In genomic region chr17:76683011-76683755, GRCh38 we compare ENCODE assay signal across 9 cellular contexts. TPM values are rescaled to one million over a fixed set of nuclear protein-coding genes. Genes with fewer than 3 reads are reported as not detected.
DNase-seq lines count a peak whose midpoint lies in the region; ATAC-seq and TF ChIP-seq lines count a peak whose summit lies in the region.
"Had no signal": no experiment of that assay in that cellular context is flagged by ENCODE, and none has a peak within 500 bp of the region (broad histone marks: within the 10 kb centered on the region; RNA-seq: fewer than 3 reads in every experiment).

No MANE protein-coding gene starts in this region.

- H3K27me3 Mint-ChIP-seq in endodermal cell (ENCODE audit: insufficient read depth) = no peaks in the 10 kb centered on the region
- H3K27me3 Mint-ChIP-seq in activated T-helper 2 cell treated with anti-CD3 and anti-CD28 coated beads, Interferon-gamma antibody, Interleukin-2, Interleukin-4, amounts not matched to agents 10 μg/mL and 5 μg/mL and 100 μg/mL, durations not matched to agents 14 hours and 24 hours and 36 hours (ENCODE audit: low read depth) = peaks cover 2% of the 10 kb centered on the region

- H3F3A ChIP-seq in smooth muscle cell (ENCODE audit: low read depth) = peaks cover 13% of the 10 kb centered on the region

- intact Hi-C loops in activated T-helper 2 cell treated with anti-CD3 and anti-CD28 coated beads, Interferon-gamma antibody, Interleukin-2, Interleukin-4, amounts not matched to agents 10 μg/mL and 5 μg/mL and 100 μg/mL, durations not matched to agents 14 hours and 24 hours and 36 hours (cut with micrococcal nuclease) = no loop called here
- intact Hi-C loops in lower lobe of right lung (cut with DNase I) = no loop called here

- H3K36me3 ChIP-seq in endodermal cell (ENCODE audit: control insufficient read depth, insufficient read depth, low read length) (peaks cover 15% of the 10 kb centered on the region), smooth muscle cell (ENCODE audit: low read depth) (no peaks in the 10 kb centered on the region), lower lobe of right lung (peaks cover 46% of the 10 kb centered on the region)

- H3K9me3 ChIP-seq in endodermal cell (ENCODE audit: control insufficient read depth, low read length) (no peaks in the 10 kb centered on the region), smooth muscle cell (replicated peaks; ENCODE audit: low read depth) (no peaks in the 10 kb centered on the region), lower lobe of right lung (no peaks in the 10 kb centered on the region)

- TF ChIP-seq CTCF in endodermal cell (conservative IDR thresholded peaks at IDR 0.05) (peak; percentile 56), smooth muscle cell (IDR thresholded peaks at IDR 0.05; ENCODE audit: borderline replicate concordance, insufficient read depth, poor library complexity, severe bottlenecking) (no peak), lower lobe of right lung (IDR thresholded peaks at IDR 0.05) (no peak)

- H3K9ac ChIP-seq in endodermal cell (ENCODE audit: extremely low read depth, low read length, poor library complexity, severe bottlenecking) (no peak overlapping the region), smooth muscle cell (ENCODE audit: low read depth) (no peak overlapping the region)

- H3K36me3 Mint-ChIP-seq in endodermal cell (ENCODE audit: low read depth) = peaks cover 12% of the 10 kb centered on the region
- H3K36me3 Mint-ChIP-seq in activated T-helper 2 cell treated with anti-CD3 and anti-CD28 coated beads, Interferon-gamma antibody, Interleukin-2, Interleukin-4, amounts not matched to agents 10 μg/mL and 5 μg/mL and 100 μg/mL, durations not matched to agents 14 hours and 24 hours and 36 hours (ENCODE audit: low read depth) = no peaks in the 10 kb centered on the region

- peaks cover 5% of the 10 kb centered on the region for H3K4me1 Mint-ChIP-seq in endodermal cell
- no peaks in the 10 kb centered on the region for H3K4me1 Mint-ChIP-seq in activated T-helper 2 cell treated with anti-CD3 and anti-CD28 coated beads, Interferon-gamma antibody, Interleukin-2, Interleukin-4, amounts not matched to agents 10 μg/mL and 5 μg/mL and 100 μg/mL, durations not matched to agents 14 hours and 24 hours and 36 hours (ENCODE audit: low read depth)

- H3K4me2 ChIP-seq in smooth muscle cell = peak overlapping the region; percentile 76

- DNase-seq in NCI-H524 (lab: John Stamatoyannopoulos, UW) (peak; percentile 52 to 86), endodermal cell (peak; percentile 85), smooth muscle cell (lab: John Stamatoyannopoulos, UW; ENCODE audit: unreplicated experiment) (no peak), lower lobe of right lung (no peak)
- DNase-seq in activated T-helper 2 cell treated with anti-CD3 and anti-CD28 coated beads, Interferon-gamma antibody, Interleukin-2, Interleukin-4, amounts not matched to agents 10 μg/mL and 5 μg/mL and 100 μg/mL, durations not matched to agents 14 hours and 24 hours and 36 hours (ENCODE audit: low spot score) = no peak
- DNase-seq: activated CD4-positive, alpha-beta T cell treated with anti-CD3 and anti-CD28 coated beads for 48 hours; foreskin keratinocyte; stimulated activated CD4-positive, alpha-beta T cell treated with anti-CD3 and anti-CD28 coated beads, Interleukin-4, amount 100 ng/mL, for 4 hours had no signal

- peaks cover 52% of the 10 kb centered on the region for H4K20me1 ChIP-seq in smooth muscle cell (ENCODE audit: low read depth)

- no peaks in the 10 kb centered on the region for H3K79me2 ChIP-seq in smooth muscle cell (ENCODE audit: low read depth)

- H3K4me1 ChIP-seq in endodermal cell (ENCODE audit: control insufficient read depth, insufficient read depth, low read length) (no peaks in the 10 kb centered on the region), smooth muscle cell (ENCODE audit: low read depth) (peaks cover 19% of the 10 kb centered on the region), lower lobe of right lung (peaks cover 29% of the 10 kb centered on the region)
- H3K4me1 ChIP-seq: foreskin keratinocyte had no signal

- 79 to 85% methylated on average over 11 to 18 of the region's 18 CpGs for WGBS in endodermal cell (ENCODE audit: insufficient coverage in 1 of 2, insufficient read length in 1 of 2), 2 experiments
- WGBS in smooth muscle cell (ENCODE audit: low lambda C conversion rate) = 78% methylated on average over 18 of the region's 18 CpGs

- ATAC-seq in lower lobe of right lung = no peak
- ATAC-seq: foreskin keratinocyte, Panc1 had no signal

- H3K27me3 ChIP-seq in endodermal cell (ENCODE audit: control insufficient read depth, insufficient read depth, low read length, poor library complexity, severe bottlenecking) (no peaks in the 10 kb centered on the region), smooth muscle cell (ENCODE audit: low read depth) (no peaks in the 10 kb centered on the region), lower lobe of right lung (ENCODE audit: low read depth) (no peaks in the 10 kb centered on the region)
- H3K27me3 ChIP-seq: foreskin keratinocyte had no signal

- H3K27ac ChIP-seq in endodermal cell (ENCODE audit: low read depth, low read length) = no peak overlapping the region
- no peak overlapping the region for H3K27ac ChIP-seq in smooth muscle cell (ENCODE audit: low read depth)
- no peak overlapping the region for H3K27ac ChIP-seq in lower lobe of right lung
- H3K27ac ChIP-seq: foreskin keratinocyte had no signal

- H3K4me3 ChIP-seq in endodermal cell (ENCODE audit: low read length) (no peak overlapping the region), smooth muscle cell (no peak overlapping the region), lower lobe of right lung (no peak overlapping the region)

- no peaks in the 10 kb centered on the region for H3K9me3 Mint-ChIP-seq in endodermal cell
- no peaks in the 10 kb centered on the region for H3K9me3 Mint-ChIP-seq in activated T-helper 2 cell treated with anti-CD3 and anti-CD28 coated beads, Interferon-gamma antibody, Interleukin-2, Interleukin-4, amounts not matched to agents 10 μg/mL and 5 μg/mL and 100 μg/mL, durations not matched to agents 14 hours and 24 hours and 36 hours

- H3K4me3 Mint-ChIP-seq in endodermal cell = no peak overlapping the region
- no peak overlapping the region for H3K4me3 Mint-ChIP-seq in activated T-helper 2 cell treated with anti-CD3 and anti-CD28 coated beads, Interferon-gamma antibody, Interleukin-2, Interleukin-4, amounts not matched to agents 10 μg/mL and 5 μg/mL and 100 μg/mL, durations not matched to agents 14 hours and 24 hours and 36 hours (ENCODE audit: low read depth)

- no peak overlapping the region for H3K27ac Mint-ChIP-seq in endodermal cell
- H3K27ac Mint-ChIP-seq in activated T-helper 2 cell treated with anti-CD3 and anti-CD28 coated beads, Interferon-gamma antibody, Interleukin-2, Interleukin-4, amounts not matched to agents 10 μg/mL and 5 μg/mL and 100 μg/mL, durations not matched to agents 14 hours and 24 hours and 36 hours = no peak overlapping the region

- H2AFZ ChIP-seq in smooth muscle cell (ENCODE audit: low read depth) = no peak overlapping the region

RNA-seq across cellular contexts. Expression of gene MXRA7, which starts 27.6 kb away (rescaled TPM):
- total RNA-seq in endodermal cell (10 to 100 TPM; 61.6 to 77.1 TPM), smooth muscle cell (131 and 134 TPM in 2 replicates), lower lobe of right lung (105 TPM)
- polyA plus RNA-seq in endodermal cell (2013, experiment 1 of 2) = 64.6 TPM
- polyA plus RNA-seq in endodermal cell (2013, experiment 2 of 2) = 58.4 TPM
- 157 and 158 TPM in 2 replicates for polyA plus RNA-seq in smooth muscle cell
- total RNA-seq in activated T-helper 2 cell treated with anti-CD3 and anti-CD28 coated beads, Interferon-gamma antibody, Interleukin-2, Interleukin-4, amounts not matched to agents 10 μg/mL and 5 μg/mL and 100 μg/mL, durations not matched to agents 14 hours and 24 hours and 36 hours = 6.6 and 8.5 TPM in 2 replicates

RNA-seq across cellular contexts. Expression of gene ST6GALNAC1, which starts 39.6 kb away (rescaled TPM):
- total RNA-seq in endodermal cell (not detected), smooth muscle cell (not detected in 2 replicates), lower lobe of right lung (16.6 TPM)
- polyA plus RNA-seq in endodermal cell (2013, experiment 1 of 2) = 0.39 TPM
- polyA plus RNA-seq in endodermal cell (2013, experiment 2 of 2) = not detected
- not detected in 2 replicates for polyA plus RNA-seq in smooth muscle cell
- total RNA-seq in activated T-helper 2 cell treated with anti-CD3 and anti-CD28 coated beads, Interferon-gamma antibody, Interleukin-2, Interleukin-4, amounts not matched to agents 10 μg/mL and 5 μg/mL and 100 μg/mL, durations not matched to agents 14 hours and 24 hours and 36 hours = 0.14 and 0.48 TPM in 2 replicates

RNA-seq across cellular contexts. Expression of gene JMJD6, which starts 43.2 kb away (rescaled TPM):
- total RNA-seq in endodermal cell (10 to 100 TPM; 17.0 to 20.3 TPM), smooth muscle cell (32.0 and 32.7 TPM in 2 replicates), lower lobe of right lung (29.6 TPM)
- polyA plus RNA-seq in endodermal cell (2013, experiment 1 of 2) = 18.8 TPM
- 16.4 TPM for polyA plus RNA-seq in endodermal cell (2013, experiment 2 of 2)
- polyA plus RNA-seq in smooth muscle cell = 52.3 and 54.7 TPM in 2 replicates
- total RNA-seq in activated T-helper 2 cell treated with anti-CD3 and anti-CD28 coated beads, Interferon-gamma antibody, Interleukin-2, Interleukin-4, amounts not matched to agents 10 μg/mL and 5 μg/mL and 100 μg/mL, durations not matched to agents 14 hours and 24 hours and 36 hours = 83.5 and 84.9 TPM in 2 replicates

RNA-seq across cellular contexts. Expression of gene METTL23, which starts 43.5 kb away (rescaled TPM):
- total RNA-seq in endodermal cell (10 to 100 TPM; 31.3 to 39.9 TPM), smooth muscle cell (28.2 and 32.5 TPM in 2 replicates), lower lobe of right lung (31.6 TPM)
- polyA plus RNA-seq in endodermal cell (2013, experiment 1 of 2) = 32.3 TPM
- polyA plus RNA-seq in endodermal cell (2013, experiment 2 of 2) = 27.7 TPM
- 46.2 and 47.1 TPM in 2 replicates for polyA plus RNA-seq in smooth muscle cell
- total RNA-seq in activated T-helper 2 cell treated with anti-CD3 and anti-CD28 coated beads, Interferon-gamma antibody, Interleukin-2, Interleukin-4, amounts not matched to agents 10 μg/mL and 5 μg/mL and 100 μg/mL, durations not matched to agents 14 hours and 24 hours and 36 hours = 32.1 and 33.2 TPM in 2 replicates

RNA-seq across cellular contexts. Expression of gene SRSF2, which starts 53.9 kb away (rescaled TPM):
- 100 to 1,000 TPM; 255 to 307 TPM for total RNA-seq in endodermal cell
- 314 TPM for polyA plus RNA-seq in endodermal cell (2013, experiment 1 of 2)
- 252 TPM for polyA plus RNA-seq in endodermal cell (2013, experiment 2 of 2)
- total RNA-seq in smooth muscle cell = 166 and 182 TPM in 2 replicates
- polyA plus RNA-seq in smooth muscle cell = 109 and 110 TPM in 2 replicates
- 456 and 478 TPM in 2 replicates for total RNA-seq in activated T-helper 2 cell treated with anti-CD3 and anti-CD28 coated beads, Interferon-gamma antibody, Interleukin-2, Interleukin-4, amounts not matched to agents 10 μg/mL and 5 μg/mL and 100 μg/mL, durations not matched to agents 14 hours and 24 hours and 36 hours
- total RNA-seq in lower lobe of right lung = 122 TPM

Comparison
In these comparisons a context has a peak if more than half of its experiments do, and no peak if none do; other contexts are left out.
1. DNase-seq: peak in NCI-H524 (2 of 2) and endodermal cell (single experiment); none in smooth muscle cell (single experiment), activated T-helper 2 cell treated with anti-CD3 and anti-CD28 coated beads, Interferon-gamma antibody, Interleukin-2, Interleukin-4, amounts not matched to agents 10 μg/mL and 5 μg/mL and 100 μg/mL, durations not matched to agents 14 hours and 24 hours and 36 hours (single experiment) and lower lobe of right lung (single experiment).
2. RNA of gene ST6GALNAC1, which starts 39.6 kb away (total RNA-seq): 16.6 TPM in lower lobe of right lung (single experiment); not detected in endodermal cell, 0.14 to 0.48 TPM in activated T-helper 2 cell treated with anti-CD3 and anti-CD28 coated beads, Interferon-gamma antibody, Interleukin-2, Interleukin-4, amounts not matched to agents 10 μg/mL and 5 μg/mL and 100 μg/mL, durations not matched to agents 14 hours and 24 hours and 36 hours and not detected in smooth muscle cell; every median in the first group is over 10 times any median in the second.